ENCODE assay signal across 18 cellular contexts in the genomic region with DNA sequence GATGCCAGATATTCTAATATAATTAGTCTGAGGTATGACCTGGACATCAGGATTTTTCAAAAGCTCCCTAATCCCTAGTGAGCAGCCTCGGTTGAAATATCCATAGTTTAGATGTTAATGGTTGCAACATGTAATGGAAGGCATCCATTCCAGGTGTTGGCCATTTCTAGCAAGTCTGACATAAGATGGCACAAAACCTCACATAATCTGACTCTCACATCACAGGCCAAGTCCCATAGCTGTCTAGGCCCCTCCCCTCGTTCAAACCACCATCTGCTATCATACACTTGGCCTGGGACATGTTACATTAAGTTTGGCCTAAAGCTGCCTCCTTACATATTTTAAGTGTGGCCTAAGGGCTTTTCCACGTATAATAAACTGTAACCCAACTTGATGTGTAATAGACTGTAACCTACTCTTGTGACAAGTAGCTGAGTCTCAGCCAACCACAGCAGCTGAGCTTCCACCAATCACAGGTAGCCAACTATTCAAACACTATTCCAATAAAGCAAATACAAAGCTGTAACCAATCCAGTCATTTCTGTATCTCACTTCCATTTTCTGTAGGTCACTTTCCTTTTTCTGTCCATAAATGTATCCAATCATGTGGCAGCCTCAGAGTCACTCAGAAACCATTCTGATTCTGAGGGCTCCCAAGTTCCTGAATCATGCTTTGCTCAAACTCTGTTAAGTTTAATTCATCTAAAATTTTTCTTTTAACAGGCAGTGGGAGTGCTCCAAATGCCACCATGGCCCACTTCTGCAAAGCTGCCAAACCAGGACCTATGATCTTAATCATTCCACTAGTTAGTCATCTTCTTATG. TPM values are rescaled to one million over a fixed set of nuclear protein-coding genes. Genes with fewer than 3 reads are reported as not detected.
DNase-seq lines count a peak whose midpoint lies in the region; ATAC-seq and TF ChIP-seq lines count a peak whose summit lies in the region.
"Had no signal": no experiment of that assay in that cellular context is flagged by ENCODE, and none has a peak within 500 bp of the region (broad histone marks: within the 10 kb centered on the region; RNA-seq: fewer than 3 reads in every experiment).

No MANE protein-coding gene starts in this region.

- no peaks in the 10 kb centered on the region for H3K27me3 Mint-ChIP-seq in activated CD4-positive, alpha-beta memory T cell treated with anti-CD3 and anti-CD28 coated beads for 36 hours
- no peaks in the 10 kb centered on the region for H3K27me3 Mint-ChIP-seq in activated CD4-positive, alpha-beta memory T cell treated with anti-CD3 and anti-CD28 coated beads, Interleukin-2, amount 10 ng/mL, durations not matched to agents 7 days and 5 days
- peaks cover 0 to 2% of the 10 kb centered on the region in 2 donors for H3K27me3 Mint-ChIP-seq in CD4-positive, alpha-beta memory T cell
- H3K27me3 Mint-ChIP-seq: naive thymus-derived CD4-positive, alpha-beta T cell had no signal

- ATAC-seq in GM18867 (IDR thresholded peaks at IDR 0.05; ENCODE audit: unreplicated experiment) (peak; percentile 42), PC-3 (no peak), aorta (ENCODE audit: low FRiP score) (no peak)
- ATAC-seq: naive thymus-derived CD4-positive, alpha-beta T cell had no signal

- H4K8ac ChIP-seq in trophoblast cell (ENCODE audit: low read depth, low read length), result no peak overlapping the region

- H3K27ac ChIP-seq in PC-3 (ENCODE audit: low read length) (no peak overlapping the region), trophoblast cell (ENCODE audit: low read depth, low read length) (no peak overlapping the region), aorta (ENCODE audit: low read depth in 1 of 2, low read length in 2 of 2) (no peak overlapping the region)
- no peak overlapping the region for H3K27ac ChIP-seq in CD4-positive, alpha-beta memory T cell (ENCODE audit: low read depth, low read length)
- H3K27ac ChIP-seq: cardiac muscle cell had no signal

- H3K4me3 Mint-ChIP-seq in activated CD4-positive, alpha-beta memory T cell treated with anti-CD3 and anti-CD28 coated beads for 36 hours, result no peak overlapping the region
- H3K4me3 Mint-ChIP-seq in activated CD4-positive, alpha-beta memory T cell treated with anti-CD3 and anti-CD28 coated beads, Interleukin-2, amount 10 ng/mL, durations not matched to agents 7 days and 5 days, result no peak overlapping the region
- no peak overlapping the region for H3K4me3 Mint-ChIP-seq in CD4-positive, alpha-beta memory T cell
- H3K4me3 Mint-ChIP-seq: naive thymus-derived CD4-positive, alpha-beta T cell had no signal

- H3K9me3 Mint-ChIP-seq in activated CD4-positive, alpha-beta memory T cell treated with anti-CD3 and anti-CD28 coated beads for 36 hours, result no peaks in the 10 kb centered on the region
- no peaks in the 10 kb centered on the region for H3K9me3 Mint-ChIP-seq in activated CD4-positive, alpha-beta memory T cell treated with anti-CD3 and anti-CD28 coated beads, Interleukin-2, amount 10 ng/mL, durations not matched to agents 7 days and 5 days
- no peaks in the 10 kb centered on the region for H3K9me3 Mint-ChIP-seq in CD4-positive, alpha-beta memory T cell
- H3K9me3 Mint-ChIP-seq: naive thymus-derived CD4-positive, alpha-beta T cell had no signal

- no peak overlapping the region for H2BK12ac ChIP-seq in trophoblast cell (ENCODE audit: low read length)

- no peak overlapping the region for H2BK5ac ChIP-seq in trophoblast cell (ENCODE audit: low read depth, low read length, poor library complexity)

- no CpG with 5 or more reads among the region's 3 CpGs for WGBS in trophoblast cell (ENCODE audit: extremely low coverage, insufficient coverage, insufficient read length)
- 63 to 69% methylated on average over 3 of the region's 3 CpGs for WGBS in aorta, 2 donors

- H3K4me1 ChIP-seq in PC-3 (ENCODE audit: insufficient read depth, low read length) (no peaks in the 10 kb centered on the region), trophoblast cell (ENCODE audit: control insufficient read depth in 1 of 2, insufficient read depth in 2 of 2, low read length in 2 of 2) (peaks cover 0 to 3% of the 10 kb centered on the region in 2 experiments), aorta (ENCODE audit: control insufficient read depth in 1 of 2, insufficient read depth in 2 of 2, low read length in 2 of 2) (no peaks in the 10 kb centered on the region)
- H3K4me1 ChIP-seq in CD4-positive, alpha-beta memory T cell (ENCODE audit: insufficient read depth, low read length), result no peaks in the 10 kb centered on the region

- H3K36me3 ChIP-seq in PC-3 (ENCODE audit: low read depth, low read length) (no peaks in the 10 kb centered on the region), trophoblast cell (ENCODE audit: control insufficient read depth in 1 of 2, insufficient read depth in 2 of 2, low read length in 2 of 2) (no peaks in the 10 kb centered on the region), aorta (ENCODE audit: control insufficient read depth in 1 of 2, insufficient read depth in 2 of 2, low read length in 1 of 2) (no peaks in the 10 kb centered on the region)
- H3K36me3 ChIP-seq in CD4-positive, alpha-beta memory T cell (ENCODE audit: insufficient read depth, low read length), result no peaks in the 10 kb centered on the region
- H3K36me3 ChIP-seq: cardiac muscle cell had no signal

- H3K4me2 ChIP-seq in PC-3 (ENCODE audit: low read length) (no peak overlapping the region), trophoblast cell (ENCODE audit: low read length) (no peak overlapping the region)

- H3K79me1 ChIP-seq in trophoblast cell (ENCODE audit: low read length), result no peaks in the 10 kb centered on the region

- no TSS peak for BruUV-seq in PC-3 (replicated peaks; lab: Mats Ljungman, UMichigan)

- no peaks in the 10 kb centered on the region for H3K36me3 Mint-ChIP-seq in activated CD4-positive, alpha-beta memory T cell treated with anti-CD3 and anti-CD28 coated beads for 36 hours
- no peaks in the 10 kb centered on the region for H3K36me3 Mint-ChIP-seq in activated CD4-positive, alpha-beta memory T cell treated with anti-CD3 and anti-CD28 coated beads, Interleukin-2, amount 10 ng/mL, durations not matched to agents 7 days and 5 days (ENCODE audit: low read depth)
- H3K36me3 Mint-ChIP-seq in CD4-positive, alpha-beta memory T cell, result no peaks in the 10 kb centered on the region

- H2AK5ac ChIP-seq in trophoblast cell (ENCODE audit: low read length), result no peak overlapping the region

- peak; percentile 14 for DNase-seq in activated CD4-positive, alpha-beta memory T cell treated with anti-CD3 and anti-CD28 coated beads for 36 hours
- no peak for DNase-seq in activated CD4-positive, alpha-beta memory T cell treated with anti-CD3 and anti-CD28 coated beads, Interleukin-2, amount 10 ng/mL, durations not matched to agents 7 days and 5 days
- DNase-seq in PC-3 (peak; percentile 25), trophoblast cell (peak; percentile 71 to 91), cardiac septum (ENCODE audit: low spot score) (no peak), aorta (no peak)
- no peak for DNase-seq in CD4-positive, alpha-beta memory T cell
- DNase-seq: ACHN; activated CD4-positive, alpha-beta T cell treated with anti-CD3 and anti-CD28 coated beads, Interleukin-2, amount 50 U/mL, for 4 hours; activated naive CD4-positive, alpha-beta T cell; COR-L47; effector memory CD4-positive, alpha-beta T cell; foreskin fibroblast; naive thymus-derived CD4-positive, alpha-beta T cell; NCI-H1694 treated with DMSO at 0.1 percent for 48 hours; SHP77 had no signal

- H2AFZ ChIP-seq in PC-3 (ENCODE audit: low read length), result no peak overlapping the region
- H2AFZ ChIP-seq in trophoblast cell (ENCODE audit: insufficient read depth, low read length, poor library complexity), result no peak overlapping the region

- intact Hi-C loops in activated CD4-positive, alpha-beta memory T cell treated with anti-CD3 and anti-CD28 coated beads for 36 hours (cut with micrococcal nuclease), result no loop called here
- intact Hi-C loops in PC-3 (cut with micrococcal nuclease) (no loop called here), cardiac septum (cut with DNase I) (no loop called here), aorta (cut with DNase I) (no loop called here)
- intact Hi-C loops in CD4-positive, alpha-beta memory T cell (cut with micrococcal nuclease), result no loop called here

- H3K18ac ChIP-seq in trophoblast cell (ENCODE audit: low read length), result no peak overlapping the region

- H4K20me1 ChIP-seq in PC-3 (ENCODE audit: low read length), result no peaks in the 10 kb centered on the region

- H4K12ac ChIP-seq in trophoblast cell (ENCODE audit: low read depth, low read length), result no peak overlapping the region

- H2BK120ac ChIP-seq in trophoblast cell (ENCODE audit: insufficient read depth, low read length, poor library complexity), result no peak overlapping the region

- H3K23ac ChIP-seq in trophoblast cell (ENCODE audit: low read length), result peak overlapping the region; percentile 49

- H4K91ac ChIP-seq in trophoblast cell (ENCODE audit: low read depth, low read length), result no peak overlapping the region

- H3K4me1 Mint-ChIP-seq in activated CD4-positive, alpha-beta memory T cell treated with anti-CD3 and anti-CD28 coated beads for 36 hours (ENCODE audit: low read depth), result peaks cover 8% of the 10 kb centered on the region
- H3K4me1 Mint-ChIP-seq in activated CD4-positive, alpha-beta memory T cell treated with anti-CD3 and anti-CD28 coated beads, Interleukin-2, amount 10 ng/mL, durations not matched to agents 7 days and 5 days, result no peaks in the 10 kb centered on the region
- H3K4me1 Mint-ChIP-seq in CD4-positive, alpha-beta memory T cell, result no peaks in the 10 kb centered on the region
- H3K4me1 Mint-ChIP-seq: naive thymus-derived CD4-positive, alpha-beta T cell had no signal

- no peak overlapping the region for H3K14ac ChIP-seq in trophoblast cell (ENCODE audit: low read length)

- H3K27me3 ChIP-seq in PC-3 (ENCODE audit: low read length) (peaks cover under 1% of the 10 kb centered on the region; the same call in 1 of the 2 replicates), trophoblast cell (ENCODE audit: insufficient read depth, low read length) (no peaks in the 10 kb centered on the region), aorta (ENCODE audit: control insufficient read depth in 1 of 2, insufficient read depth in 2 of 2, low read length in 1 of 2) (no peaks in the 10 kb centered on the region)
- H3K27me3 ChIP-seq in CD4-positive, alpha-beta memory T cell (ENCODE audit: insufficient read depth, low read length), result no peaks in the 10 kb centered on the region
- H3K27me3 ChIP-seq: cardiac muscle cell had no signal

- H3K79me2 ChIP-seq in PC-3 (ENCODE audit: low read length), result no peaks in the 10 kb centered on the region
- no peaks in the 10 kb centered on the region for H3K79me2 ChIP-seq in trophoblast cell (ENCODE audit: control insufficient read depth, insufficient read depth, low read length, poor library complexity)

- CTCF ChIA-PET in activated CD4-positive, alpha-beta memory T cell treated with anti-CD3 and anti-CD28 coated beads for 36 hours (lab: Charles Lee), result interaction anchor here (1.1 kb wide), 1 partner anchor 211 kb away, joined by 3 read pairs; no protein-coding TSS in a partner anchor
- CTCF ChIA-PET in activated CD4-positive, alpha-beta memory T cell treated with anti-CD3 and anti-CD28 coated beads, Interleukin-2, amount 10 ng/mL, durations not matched to agents 7 days and 5 days (lab: Charles Lee), result no interaction called here
- CTCF ChIA-PET in PC-3 (lab: Charles Lee), result no interaction called here
- CTCF ChIA-PET in CD4-positive, alpha-beta memory T cell (lab: Charles Lee; ENCODE audit: partially characterized antibody), result no interaction called here

- H3F3A ChIP-seq in PC-3 (ENCODE audit: low read length, unreplicated experiment), result no peaks in the 10 kb centered on the region

- H3K4me3 ChIP-seq in PC-3 (ENCODE audit: low read length) (no peak overlapping the region), trophoblast cell (ENCODE audit: low read depth, low read length) (no peak overlapping the region), aorta (ENCODE audit: low read length in 2 of 2) (no peak overlapping the region)
- no peak overlapping the region for H3K4me3 ChIP-seq in CD4-positive, alpha-beta memory T cell (ENCODE audit: low read length in 2 of 2)
- H3K4me3 ChIP-seq: cardiac muscle cell had no signal

- H3K9me3 ChIP-seq in PC-3 (ENCODE audit: low read length) (no peaks in the 10 kb centered on the region), trophoblast cell (ENCODE audit: insufficient read depth, low read depth, low read length) (no peaks in the 10 kb centered on the region), aorta (ENCODE audit: control insufficient read depth, low read length) (peaks cover 1% of the 10 kb centered on the region)
- no peaks in the 10 kb centered on the region for H3K9me3 ChIP-seq in CD4-positive, alpha-beta memory T cell (ENCODE audit: control insufficient read depth in 1 of 2, low read length in 2 of 2)

- TF ChIP-seq CTCF in PC-3 (conservative IDR thresholded peaks at IDR 0.05; ENCODE audit: low read depth, low read length), result no peak

- H3K9ac ChIP-seq in PC-3 (ENCODE audit: low read length) (no peak overlapping the region), trophoblast cell (ENCODE audit: low read length) (no peak overlapping the region)

- POLR2A ChIA-PET in activated CD4-positive, alpha-beta memory T cell treated with anti-CD3 and anti-CD28 coated beads for 36 hours (lab: Charles Lee), result no interaction called here
- POLR2A ChIA-PET in activated CD4-positive, alpha-beta memory T cell treated with anti-CD3 and anti-CD28 coated beads, Interleukin-2, amount 10 ng/mL, durations not matched to agents 7 days and 5 days (lab: Charles Lee), result no interaction called here
- POLR2A ChIA-PET in PC-3 (lab: Charles Lee; ENCODE audit: unreplicated experiment), result no interaction called here
- POLR2A ChIA-PET in CD4-positive, alpha-beta memory T cell (lab: Charles Lee; ENCODE audit: partially characterized antibody), result no interaction called here

- H3K27ac Mint-ChIP-seq in activated CD4-positive, alpha-beta memory T cell treated with anti-CD3 and anti-CD28 coated beads for 36 hours, result no peak overlapping the region
- H3K27ac Mint-ChIP-seq in activated CD4-positive, alpha-beta memory T cell treated with anti-CD3 and anti-CD28 coated beads, Interleukin-2, amount 10 ng/mL, durations not matched to agents 7 days and 5 days, result no peak overlapping the region
- H3K27ac Mint-ChIP-seq in CD4-positive, alpha-beta memory T cell, result peak overlapping the region in 1 of 7 donors; percentile 47

- no peaks in the 10 kb centered on the region for H3K9me2 ChIP-seq in PC-3 (replicated peaks; ENCODE audit: low read length)

- H3K4ac ChIP-seq in trophoblast cell (ENCODE audit: low read depth, low read length), result no peak overlapping the region

RNA-seq across cellular contexts. Expression of gene ADD2, which starts 59.4 kb away (rescaled TPM):
- total RNA-seq in activated CD4-positive, alpha-beta memory T cell treated with anti-CD3 and anti-CD28 coated beads for 36 hours, result 1 to 10 TPM; 5.6 to 6.0 TPM
- 1 to 10 TPM; 1.3 to 1.4 TPM for total RNA-seq in activated CD4-positive, alpha-beta memory T cell treated with anti-CD3 and anti-CD28 coated beads, Interleukin-2, amount 10 ng/mL, durations not matched to agents 7 days and 5 days
- total RNA-seq in PC-3 (2014; rRNA removed) (4.4 and 16.0 TPM in 2 replicates), cardiac septum (1.6 TPM), aorta (1 to 10 TPM; 1.7 to 5.3 TPM)
- 0.56 and 0.63 TPM in 2 replicates for polyA plus RNA-seq in trophoblast cell (2013)
- 1 to 10 TPM in 1 of 2 experiments, under 1 TPM in 1; 0.94 to 1.1 TPM for total RNA-seq in CD4-positive, alpha-beta memory T cell
- polyA plus RNA-seq in CD4-positive, alpha-beta memory T cell, result under 1 TPM in 1 of 2 donors, not detected in 1; 0.41 TPM
- under 1 TPM in 1 of 2 donors, not detected in 1; 0.15 TPM for polyA plus RNA-seq in aorta

Comparison
In these comparisons a context has a peak if more than half of its experiments do, and no peak if none do; other contexts are left out.
1. DNase-seq: peak in activated CD4-positive, alpha-beta memory T cell treated with anti-CD3 and anti-CD28 coated beads for 36 hours (single experiment), PC-3 (single experiment) and trophoblast cell (2 of 2); none in activated CD4-positive, alpha-beta memory T cell treated with anti-CD3 and anti-CD28 coated beads, Interleukin-2, amount 10 ng/mL, durations not matched to agents 7 days and 5 days (single experiment), CD4-positive, alpha-beta memory T cell (0 of 5), cardiac septum (single experiment) and aorta (0 of 2).